ENCODE assay signal across 8 cellular contexts in genomic region chr20:19885981-19886665, GRCh38.
DNase-seq lines count a peak whose midpoint lies in the region; ATAC-seq and TF ChIP-seq lines count a peak whose summit lies in the region.

No MANE protein-coding gene starts in this region.

- H3K4me1 ChIP-seq in HUES64 (ENCODE audit: insufficient read depth, low read length) (peaks cover 8% of the 10 kb centered on the region), mammary epithelial cell (ENCODE audit: insufficient read depth, low read length) (peaks cover 62% of the 10 kb centered on the region), liver (ENCODE audit: control insufficient read depth in 4 of 4, insufficient read depth in 4 of 4, low read length in 3 of 4) (peaks cover 3 to 43% (median 35%) of the 10 kb centered on the region in 4 donors), thoracic aorta (ENCODE audit: control insufficient read depth in 1 of 2, low read depth in 2 of 2) (peaks cover 39 to 66% of the 10 kb centered on the region in 2 donors)

- no peak for TF ChIP-seq RAD21 in liver (IDR thresholded peaks at IDR 0.05)

- dilution Hi-C loops in mammary epithelial cell (cut with HindIII; ENCODE audit: low sequenced_read_pairs): no loop called here

- in situ Hi-C loops in mammary epithelial cell (cut with MboI; ENCODE audit: low sequenced_read_pairs in 2 of 2): loop anchor here in 1 of 2 donors (5.0 to 10.0 kb wide), 2 partner anchors 101 to 201 kb away; no protein-coding TSS in a partner anchor

- H3K27ac ChIP-seq in HUES64 (ENCODE audit: low read depth, low read length): peak overlapping the region; percentile 51; the same call in 1 of the 2 replicates
- H3K27ac ChIP-seq in mammary epithelial cell (ENCODE audit: insufficient read depth, low read depth, low read length): peak overlapping the region; percentile 98
- H3K27ac ChIP-seq in liver (ENCODE audit: low read depth in 1 of 2, low read length in 2 of 2): peak overlapping the region; percentile 83 to 88
- H3K27ac ChIP-seq in thoracic aorta: peak overlapping the region; percentile 88 to 89

- H3K9me3 ChIP-seq in HUES64 (ENCODE audit: insufficient read depth, low read depth, low read length) (no peaks in the 10 kb centered on the region), mammary epithelial cell (replicated peaks; ENCODE audit: insufficient read depth, low read length) (no peaks in the 10 kb centered on the region), liver (ENCODE audit: control insufficient read depth in 4 of 4, low read length in 3 of 4) (no peaks in the 10 kb centered on the region), thoracic aorta (no peaks in the 10 kb centered on the region)

- peak overlapping the region; percentile 88 for H3K4me2 ChIP-seq in mammary epithelial cell (ENCODE audit: insufficient read depth, low read depth, low read length)

- TF ChIP-seq CTCF in mammary epithelial cell (conservative IDR thresholded peaks at IDR 0.05 in 1 of 2, IDR thresholded peaks at IDR 0.05 in 1 of 2; ENCODE audit: extremely low read depth in 1 of 2, insufficient read depth in 1 of 2, low read depth in 1 of 2, low read length in 2 of 2) (no peak), liver (IDR thresholded peaks at IDR 0.05; ENCODE audit: low read depth, low read length, missing input control) (no peak), thoracic aorta (IDR thresholded peaks at IDR 0.05) (no peak)

- H3K4me3 ChIP-seq in HUES64 (ENCODE audit: low read length): no peak overlapping the region
- H3K4me3 ChIP-seq in mammary epithelial cell (replicated peaks in 1 of 3; ENCODE audit: insufficient read depth in 1 of 3, low read depth in 2 of 3, low read length in 3 of 3): peak overlapping the region; percentile 14 to 47 (median 15)
- H3K4me3 ChIP-seq in liver (ENCODE audit: low read depth in 1 of 3, low read length in 3 of 3): peak overlapping the region; percentile 25 to 48 (median 26)
- peak overlapping the region; percentile 61 for H3K4me3 ChIP-seq in thoracic aorta

- no peaks in the 10 kb centered on the region for H4K20me1 ChIP-seq in mammary epithelial cell (ENCODE audit: insufficient read depth, low read length)

- no peaks in the 10 kb centered on the region for H3K27me3 ChIP-seq in HUES64 (ENCODE audit: insufficient read depth, low read length)
- no peaks in the 10 kb centered on the region for H3K27me3 ChIP-seq in mammary epithelial cell (ENCODE audit: insufficient read depth, low read length)
- H3K27me3 ChIP-seq in liver (ENCODE audit: control insufficient read depth in 4 of 4, insufficient read depth in 4 of 4, low read length in 3 of 4): no peaks in the 10 kb centered on the region
- H3K27me3 ChIP-seq in thoracic aorta (replicated peaks; ENCODE audit: insufficient read depth): no peaks in the 10 kb centered on the region

- intact Hi-C loops in mammary epithelial cell (cut with micrococcal nuclease): loop anchor here (1.0 kb wide), 8 partner anchors 28 to 198 kb away; no protein-coding TSS in a partner anchor

- H3K79me2 ChIP-seq in mammary epithelial cell (ENCODE audit: insufficient read depth, low read length): peaks cover 31% of the 10 kb centered on the region

- H3K36me3 ChIP-seq in HUES64 (ENCODE audit: insufficient read depth, low read length) (no peaks in the 10 kb centered on the region), mammary epithelial cell (ENCODE audit: insufficient read depth, low read length) (no peaks in the 10 kb centered on the region), liver (ENCODE audit: control insufficient read depth in 4 of 4, insufficient read depth in 3 of 4, low read depth in 1 of 4, low read length in 3 of 4) (no peaks in the 10 kb centered on the region), thoracic aorta (no peaks in the 10 kb centered on the region)

- H3K9ac ChIP-seq in HUES64 (ENCODE audit: low read depth, low read length): no peak overlapping the region
- peak overlapping the region; percentile 75 for H3K9ac ChIP-seq in mammary epithelial cell (ENCODE audit: insufficient read depth, low read length)
- peak overlapping the region in 1 of 2 donors; percentile 43 for H3K9ac ChIP-seq in liver (ENCODE audit: low read depth in 1 of 2, low read length in 2 of 2)

- ATAC-seq in thoracic aorta (ENCODE audit: insufficient number of reproducible peaks, low FRiP score, low read depth): no peak

- H2AFZ ChIP-seq in mammary epithelial cell (ENCODE audit: low read depth, low read length): peak overlapping the region; percentile 64

- DNase-seq in mammary epithelial cell (peak; percentile 41), thoracic aorta (ENCODE audit: low spot score) (no peak), amniotic stem cell (lab: John Stamatoyannopoulos, UW) (no peak), NOMO-1 treated with DMSO at 0.1 percent for 48 hours (lab: John Stamatoyannopoulos, UW; ENCODE audit: unreplicated experiment) (no peak), NK-92 (lab: John Stamatoyannopoulos, UW; ENCODE audit: unreplicated experiment) (no peak)
- no peak for DNase-seq in activated CD4-positive, alpha-beta T cell treated with anti-CD3 and anti-CD28 coated beads, Interleukin-2, amount 50 U/mL, for 48 hours

- CTCF ChIA-PET in mammary epithelial cell (lab: Charles Lee; ENCODE audit: low non-redundant PET): interaction anchor here (0.6 to 0.7 kb wide), 2 partner anchors 91 to 102 kb away, joined by 3 to 13 read pairs; no protein-coding TSS in a partner anchor

- WGBS in HUES64: 75% methylated on average over 15 of the region's 15 CpGs
- WGBS in mammary epithelial cell (ENCODE audit: low coverage, missing lambda C conversion rate): 17% methylated on average over 7 of the region's 15 CpGs
- WGBS in liver: 14% methylated on average over 15 of the region's 15 CpGs

- BruUV-seq in mammary epithelial cell (replicated peaks; lab: Mats Ljungman, UMichigan): no TSS peak

TF ChIP-seq in liver, 16 proteins besides CTCF, POLR2A, EP300 and RAD21:
- TF ChIP-seq EGR1 (IDR thresholded peaks at IDR 0.05; ENCODE audit: low read depth in 2 of 2): no peak
- no peak for TF ChIP-seq MAX (IDR thresholded peaks at IDR 0.05)
- TF ChIP-seq REST (IDR thresholded peaks at IDR 0.05): peak; percentile 28
- TF ChIP-seq SP1 (IDR thresholded peaks at IDR 0.05): peak; percentile 39
- peak in 1 of 2 donors; percentile 20 for TF ChIP-seq RXRA (IDR thresholded peaks at IDR 0.05)
